Comparison of ENCODE assay signal across 8 cellular contexts in genomic region chr11:35126000-35126878, GRCh38. TPM values are rescaled to one million over a fixed set of nuclear protein-coding genes. Genes with fewer than 3 reads are reported as not detected.
DNase-seq lines count a peak whose midpoint lies in the region; ATAC-seq, FAIRE-seq and TF ChIP-seq lines count a peak whose summit lies in the region.

No MANE protein-coding gene starts in this region.

- peak; percentile 76 for DNase-seq in GM06990 (ENCODE audit: extremely low read depth, insufficient read length)
- DNase-seq in activated naive CD4-positive, alpha-beta T cell treated with anti-CD3 and anti-CD28 coated beads, Interleukin-2, amount 50 U/mL, for 16 hours = peak; percentile 58
- DNase-seq in D721Med (ENCODE audit: insufficient read length, low spot score) = no peak
- DNase-seq in MCF 10A (ENCODE audit: unreplicated experiment) = no peak
- DNase-seq in caudate nucleus (lab: John Stamatoyannopoulos, UW) = no peak
- no peak for DNase-seq in tibial artery

- no peaks in the 10 kb centered on the region for H3K9me3 ChIP-seq in tibial artery

- H3K36me3 ChIP-seq in GM06990 (ENCODE audit: control insufficient read depth, insufficient read depth, low read length) (no peaks in the 10 kb centered on the region), tibial artery (no peaks in the 10 kb centered on the region)

- peak; percentile 74 for ATAC-seq in GM19395 (IDR thresholded peaks at IDR 0.05; ENCODE audit: unreplicated experiment)
- peak; percentile 57 for ATAC-seq in HG03108 (IDR thresholded peaks at IDR 0.05; ENCODE audit: unreplicated experiment)

- peak overlapping the region; percentile 28; the same call in 1 of the 2 replicates for H3K4me3 ChIP-seq in GM06990 (replicated peaks; ENCODE audit: low read depth, low read length)
- no peak overlapping the region for H3K4me3 ChIP-seq in tibial artery

- H3K4me1 ChIP-seq in tibial artery = no peaks in the 10 kb centered on the region

- H3K36me3 Mint-ChIP-seq in MCF 10A (ENCODE audit: insufficient read depth, unreplicated experiment) = no peaks in the 10 kb centered on the region

- peaks cover 10% of the 10 kb centered on the region for H3K27me3 Mint-ChIP-seq in MCF 10A (ENCODE audit: insufficient read depth, unreplicated experiment)

- CTCF ChIA-PET in MCF 10A (lab: Yijun Ruan, JAX) = interaction anchor here (0.7 to 1.7 kb wide), 3 partner anchors 9 to 14 kb away, joined by 4 to 5 read pairs (median 4); partner anchors contain the start of gene CD44

- H3K27ac Mint-ChIP-seq in MCF 10A (ENCODE audit: low read depth, unreplicated experiment) = no peak overlapping the region

- POLR2A ChIA-PET in MCF 10A (lab: Yijun Ruan, JAX) = interaction anchor here (0.7 to 1.4 kb wide), 3 partner anchors 9 to 214 kb away, joined by 3 to 5 read pairs (median 3); no protein-coding TSS in a partner anchor

- TF ChIP-seq CTCF in GM06990 (IDR thresholded peaks at IDR 0.05; ENCODE audit: insufficient read depth, low read length, poor library complexity, severe bottlenecking) (peak; percentile 6), D721Med (IDR thresholded peaks at IDR 0.05; ENCODE audit: insufficient read depth, missing control alignments) (no peak), MCF 10A (IDR thresholded peaks at IDR 0.05; ENCODE audit: unreplicated experiment) (no peak), tibial artery (IDR thresholded peaks at IDR 0.05) (no peak)

- no peak overlapping the region for H3K4me3 Mint-ChIP-seq in MCF 10A (ENCODE audit: unreplicated experiment)

- no peak for FAIRE-seq in D721Med (lab: Jason Lieb, UNC)

- H3K27ac ChIP-seq in caudate nucleus (ENCODE audit: low read depth, low read length) = no peak overlapping the region
- no peak overlapping the region for H3K27ac ChIP-seq in tibial artery

- BruUV-seq in MCF 10A (replicated peaks; lab: Mats Ljungman, UMichigan) = no TSS peak

- no peaks in the 10 kb centered on the region for H3K9me3 Mint-ChIP-seq in MCF 10A (ENCODE audit: unreplicated experiment)

- H3K4me1 Mint-ChIP-seq in MCF 10A (ENCODE audit: insufficient read depth, unreplicated experiment) = no peaks in the 10 kb centered on the region

- H3K27me3 ChIP-seq in GM06990 (replicated peaks; ENCODE audit: control insufficient read depth, insufficient read depth, low read length) = no peaks in the 10 kb centered on the region
- H3K27me3 ChIP-seq in tibial artery = no peaks in the 10 kb centered on the region

- intact Hi-C loops in MCF 10A (cut with micrococcal nuclease) (no loop called here), tibial artery (cut with DNase I; ENCODE audit: low total_unique reads) (no loop called here)

RNA-seq across cellular contexts. Expression of gene CD44, which starts 12.7 kb away (rescaled TPM):
- total RNA-seq in MCF 10A (2022) = 323 and 446 TPM in 2 replicates

Comparison
In these comparisons a context has a peak if more than half of its experiments do, and no peak if none do; other contexts are left out.
1. DNase-seq: peak in GM06990 (single experiment) and activated naive CD4-positive, alpha-beta T cell treated with anti-CD3 and anti-CD28 coated beads, Interleukin-2, amount 50 U/mL, for 16 hours (single experiment); none in D721Med (single experiment), MCF 10A (single experiment), caudate nucleus (0 of 61) and tibial artery (0 of 2).